In genomic region chr11:66638177-66639065, GRCh38 we compare ENCODE assay signal across 1 cellular context.
TF ChIP-seq lines count a peak whose summit lies in the region.

TSS of gene RBM4 (plus strand) at chr11:66638703. CDS start at chr11:66639712, 1,009 bp downstream.

TF ChIP-seq in HepG2, 621 proteins besides CTCF, POLR2A, EP300 and RAD21 (continued from another document and continues in another):
- TF ChIP-seq RBFOX2 (IDR thresholded peaks at IDR 0.05; ENCODE audit: low read depth, low read length) (peak; percentile 81), RFX1 (IDR thresholded peaks at IDR 0.05) (no peak), CAMTA2 (CRISPR knock-in tag; IDR thresholded peaks at IDR 0.05; ENCODE audit: borderline replicate concordance) (peak; percentile 28; the same call in 1 of the 2 replicates), FOXA3 (CRISPR knock-in tag; IDR thresholded peaks at IDR 0.05) (0 out of 2 replicates have a peak, but pooled peaks have one; percentile 20), TFDP1 (CRISPR knock-in tag; IDR thresholded peaks at IDR 0.05; ENCODE audit: borderline replicate concordance) (peak; percentile 82; the same call in 1 of the 2 replicates), TFDP2 (CRISPR knock-in tag; IDR thresholded peaks at IDR 0.05) (peak; percentile 74), ZNF788 (CRISPR knock-in tag; IDR thresholded peaks at IDR 0.05; ENCODE audit: borderline replicate concordance) (no peak), ZNF577 (CRISPR knock-in tag; IDR thresholded peaks at IDR 0.05; ENCODE audit: borderline replicate concordance, low read depth) (no peak; the same call in 1 of the 2 replicates), THRA (CRISPR knock-in tag; IDR thresholded peaks at IDR 0.05; ENCODE audit: borderline replicate concordance) (0 out of 2 replicates have a peak, but pooled peaks have one; percentile 1), MED8 (CRISPR knock-in tag; IDR thresholded peaks at IDR 0.05; ENCODE audit: insufficient replicate concordance) (peak; percentile 43), PAWR (CRISPR knock-in tag; IDR thresholded peaks at IDR 0.05; ENCODE audit: borderline replicate concordance) (no peak), HNRNPLL (IDR thresholded peaks at IDR 0.05; ENCODE audit: low read depth, low read length, poor library complexity, severe bottlenecking) (peak; percentile 63), LCORL (IDR thresholded peaks at IDR 0.05) (no peak), LCORL (CRISPR knock-in tag; IDR thresholded peaks at IDR 0.05) (0 out of 2 replicates have a peak, but pooled peaks have one; percentile 11), ZFP82 (CRISPR knock-in tag; IDR thresholded peaks at IDR 0.05; ENCODE audit: borderline replicate concordance) (0 out of 2 replicates have a peak, but pooled peaks have one; percentile 40), ZNF318 (CRISPR knock-in tag; IDR thresholded peaks at IDR 0.05) (peak; percentile 66; the same call in 1 of the 2 replicates), MXI1 (IDR thresholded peaks at IDR 0.05; ENCODE audit: borderline replicate concordance, low read depth, low read length) (peak; percentile 80; the same call in 1 of the 3 replicates), ZSCAN30 (CRISPR knock-in tag; IDR thresholded peaks at IDR 0.05) (no peak), TAF1 (CRISPR knock-in tag; IDR thresholded peaks at IDR 0.05) (peak; percentile 86), ZNF224 (CRISPR knock-in tag; IDR thresholded peaks at IDR 0.05) (peak; percentile 71; the same call in 1 of the 2 replicates), MXD3 (CRISPR knock-in tag; IDR thresholded peaks at IDR 0.05) (no peak), GFI1 (CRISPR knock-in tag; IDR thresholded peaks at IDR 0.05; ENCODE audit: borderline replicate concordance) (no peak), IRF9 (CRISPR knock-in tag; IDR thresholded peaks at IDR 0.05; ENCODE audit: borderline replicate concordance) (peak; percentile 74; the same call in 1 of the 2 replicates), ZNF776 (CRISPR knock-in tag; IDR thresholded peaks at IDR 0.05) (peak; percentile 67; the same call in 1 of the 2 replicates), XRCC5 (optimal IDR thresholded peaks at IDR 0.05; ENCODE audit: low read length) (peak; percentile 17), MAX (IDR thresholded peaks at IDR 0.05) (peak; percentile 92), KLF15 (CRISPR knock-in tag; IDR thresholded peaks at IDR 0.05; ENCODE audit: borderline replicate concordance) (peak; percentile 18; the same call in 1 of the 2 replicates), CBX2 (IDR thresholded peaks at IDR 0.05; ENCODE audit: low read depth, low read length) (no peak), CBX2 (CRISPR knock-in tag; IDR thresholded peaks at IDR 0.05; ENCODE audit: low read depth) (0 out of 2 replicates have a peak, but pooled peaks have one; percentile 83), RFXANK (CRISPR knock-in tag; IDR thresholded peaks at IDR 0.05) (no peak), LBX2 (CRISPR knock-in tag; IDR thresholded peaks at IDR 0.05; ENCODE audit: borderline replicate concordance) (no peak), HCFC1 (IDR thresholded peaks at IDR 0.05; ENCODE audit: low read depth, low read length) (peak; percentile 27; the same call in 1 of the 2 replicates), MXD1 (CRISPR knock-in tag; IDR thresholded peaks at IDR 0.05) (peak; percentile 77), ZNF761 (CRISPR knock-in tag; conservative IDR thresholded peaks at IDR 0.05) (no peak), DBP (CRISPR knock-in tag; IDR thresholded peaks at IDR 0.05; ENCODE audit: not compliant biosample characterization) (no peak), CBX1 (IDR thresholded peaks at IDR 0.05; ENCODE audit: low read depth) (peak; percentile 2), ZSCAN21 (CRISPR knock-in tag; IDR thresholded peaks at IDR 0.05; ENCODE audit: borderline replicate concordance) (peak; percentile 62), SAFB2 (CRISPR knock-in tag; IDR thresholded peaks at IDR 0.05; ENCODE audit: borderline replicate concordance, low read depth) (peak; percentile 57; the same call in 1 of the 2 replicates), NFE2L1 (CRISPR knock-in tag; IDR thresholded peaks at IDR 0.05; ENCODE audit: borderline replicate concordance) (no peak), ZNF564 (CRISPR knock-in tag; IDR thresholded peaks at IDR 0.05) (no peak), CREM (IDR thresholded peaks at IDR 0.05) (peak; percentile 68), CREM (CRISPR knock-in tag; IDR thresholded peaks at IDR 0.05) (no peak), ETV5 (CRISPR knock-in tag; IDR thresholded peaks at IDR 0.05; ENCODE audit: borderline replicate concordance) (no peak), ZNF784 (CRISPR knock-in tag; IDR thresholded peaks at IDR 0.05; ENCODE audit: borderline replicate concordance) (peak; percentile 40; the same call in 1 of the 2 replicates), BCL6 (CRISPR knock-in tag; IDR thresholded peaks at IDR 0.05) (peak; percentile 12; the same call in 1 of the 2 replicates), RNF2 (conservative IDR thresholded peaks at IDR 0.05; ENCODE audit: low read depth) (0 out of 2 replicates have a peak, but pooled peaks have one; percentile 50), ZNF235 (CRISPR knock-in tag; IDR thresholded peaks at IDR 0.05; ENCODE audit: borderline replicate concordance) (peak; percentile 65; the same call in 1 of the 2 replicates)
